12 cellular contexts compared by ENCODE assay signal in the genomic region with DNA sequence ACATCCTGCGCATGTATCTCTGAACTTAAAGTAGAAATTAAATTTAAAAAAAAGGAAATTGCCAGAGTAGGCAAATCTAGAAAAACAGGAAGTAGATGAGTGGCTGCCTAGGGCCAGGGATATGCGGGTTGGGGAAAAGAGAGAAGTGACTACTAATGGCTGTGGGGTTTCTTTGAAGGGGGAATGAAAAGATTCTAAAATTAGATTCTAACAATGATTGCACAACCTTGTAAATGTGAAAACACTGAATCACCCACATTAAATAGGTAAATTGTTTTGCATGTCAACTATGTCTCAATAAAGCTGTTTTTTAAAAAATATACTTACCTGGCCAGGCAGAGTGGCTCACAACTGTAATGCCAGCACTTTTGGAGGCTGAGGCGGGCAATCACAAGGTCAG. TPM values are rescaled to one million over a fixed set of nuclear protein-coding genes. Genes with fewer than 3 reads are reported as not detected.
DNase-seq lines count a peak whose midpoint lies in the region; ATAC-seq, FAIRE-seq and TF ChIP-seq lines count a peak whose summit lies in the region.
"Had no signal": no experiment of that assay in that cellular context is flagged by ENCODE, and none has a peak within 500 bp of the region (broad histone marks: within the 10 kb centered on the region; RNA-seq: fewer than 3 reads in every experiment).

No MANE protein-coding gene starts in this region.

- intact Hi-C loops in right cardiac atrium (cut with DNase I) (no loop called here), left ventricle myocardium inferior (cut with micrococcal nuclease) (no loop called here), upper lobe of right lung (cut with DNase I) (no loop called here)

- H3K4me3 ChIP-seq in right cardiac atrium (ENCODE audit: low read length) (no peak overlapping the region), left ventricle myocardium inferior (no peak overlapping the region), bronchial epithelial cell (ENCODE audit: low read depth, low read length) (no peak overlapping the region), upper lobe of right lung (no peak overlapping the region)

- WGBS in right cardiac atrium = 76% methylated on average over 3 of the region's 3 CpGs

- H3K4me1 ChIP-seq in right cardiac atrium (ENCODE audit: control insufficient read depth, insufficient read depth, low read length) (no peaks in the 10 kb centered on the region), left ventricle myocardium inferior (no peaks in the 10 kb centered on the region), upper lobe of right lung (no peaks in the 10 kb centered on the region)

- no peaks in the 10 kb centered on the region for H3K9me3 ChIP-seq in right cardiac atrium (ENCODE audit: control insufficient read depth, low read length)
- H3K9me3 ChIP-seq in left ventricle myocardium inferior (replicated peaks) = peaks cover 8% of the 10 kb centered on the region
- H3K9me3 ChIP-seq in upper lobe of right lung = no peaks in the 10 kb centered on the region

- no peak for DNase-seq in right cardiac atrium
- no peak for DNase-seq in left ventricle myocardium inferior
- DNase-seq in RPMI8226 = peak; percentile 66
- DNase-seq in bronchial epithelial cell (ENCODE audit: low read depth) = peak; percentile 23
- no peak for DNase-seq in upper lobe of right lung
- no peak for DNase-seq in HT-29 (ENCODE audit: low spot score)
- DNase-seq in GM19238 (ENCODE audit: insufficient read length, low spot score) = no peak
- DNase-seq: activated CD4-positive, alpha-beta T cell treated with anti-CD3 and anti-CD28 coated beads for 48 hours; foreskin melanocyte; NCI-H2081 had no signal

- H3K27ac ChIP-seq in right cardiac atrium (ENCODE audit: low read length) (no peak overlapping the region), left ventricle myocardium inferior (replicated peaks) (no peak overlapping the region), upper lobe of right lung (no peak overlapping the region)

- ATAC-seq in right cardiac atrium (peak; percentile 33 to 40), upper lobe of right lung (peak; percentile 78), HG02759 (IDR thresholded peaks at IDR 0.05; ENCODE audit: unreplicated experiment) (no peak)
- ATAC-seq: Panc1 had no signal

- H3K27me3 ChIP-seq in right cardiac atrium (ENCODE audit: control insufficient read depth, insufficient read depth) (no peaks in the 10 kb centered on the region), left ventricle myocardium inferior (ENCODE audit: low read depth) (no peaks in the 10 kb centered on the region), bronchial epithelial cell (ENCODE audit: control insufficient read depth, insufficient read depth, low read length) (no peaks in the 10 kb centered on the region), upper lobe of right lung (no peaks in the 10 kb centered on the region)

- FAIRE-seq in bronchial epithelial cell (lab: Jason Lieb, UNC) = no peak

- H3K36me3 ChIP-seq in left ventricle myocardium inferior (no peaks in the 10 kb centered on the region), bronchial epithelial cell (ENCODE audit: control insufficient read depth, insufficient read depth, low read length) (no peaks in the 10 kb centered on the region), upper lobe of right lung (no peaks in the 10 kb centered on the region)

- no peak for TF ChIP-seq CTCF in left ventricle myocardium inferior (IDR thresholded peaks at IDR 0.05; ENCODE audit: borderline replicate concordance)
- no peak for TF ChIP-seq CTCF in bronchial epithelial cell (IDR thresholded peaks at IDR 0.05; ENCODE audit: insufficient read depth, low read length, severe bottlenecking)
- TF ChIP-seq CTCF in upper lobe of right lung (IDR thresholded peaks at IDR 0.05) = no peak

RNA-seq across cellular contexts. Expression of a gene that starts 14.2 kb away (rescaled TPM):
- total RNA-seq in right cardiac atrium (not detected), left ventricle myocardium inferior (not detected), bronchial epithelial cell (not detected in 2 replicates), upper lobe of right lung (not detected)
- not detected for polyA plus RNA-seq in right cardiac atrium
- total RNA-seq in HT-29 (2014; rRNA removed; shearing (Covaris generic)) = not detected in 2 replicates

RNA-seq across cellular contexts. Expression of a gene that starts 60.0 kb away (rescaled TPM):
- total RNA-seq in right cardiac atrium (not detected), left ventricle myocardium inferior (0.08 TPM), bronchial epithelial cell (not detected in 2 replicates), upper lobe of right lung (not detected)
- not detected for polyA plus RNA-seq in right cardiac atrium
- not detected in 2 replicates for total RNA-seq in HT-29 (2014; rRNA removed; shearing (Covaris generic))

Comparison
In these comparisons a context has a peak if more than half of its experiments do, and no peak if none do; other contexts are left out.
1. DNase-seq: peak in RPMI8226 (single experiment) and bronchial epithelial cell (single experiment); none in right cardiac atrium (0 of 3), left ventricle myocardium inferior (single experiment), upper lobe of right lung (single experiment), HT-29 (single experiment) and GM19238 (single experiment).